In the genomic region with DNA sequence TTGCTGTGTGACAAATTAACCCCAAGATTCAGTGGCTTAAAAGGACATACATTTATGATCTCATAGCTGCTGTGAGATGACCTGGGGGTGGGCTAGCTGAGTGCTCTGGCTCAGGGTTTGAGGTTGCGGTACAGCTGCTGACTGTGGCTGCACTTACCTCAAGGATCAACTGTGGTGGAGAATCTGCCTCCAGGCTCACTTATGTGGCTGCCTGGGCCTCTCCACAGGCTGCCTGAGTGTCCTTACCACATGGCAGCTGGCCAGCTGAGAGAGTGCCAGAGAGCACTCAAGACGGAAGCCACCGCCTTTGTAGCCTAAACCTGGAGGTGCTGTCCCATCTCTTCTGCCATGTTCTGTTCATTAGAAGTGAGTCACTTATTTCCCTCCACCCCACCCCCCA, we compare ENCODE assay signal across 8 cellular contexts. TPM values are rescaled to one million over a fixed set of nuclear protein-coding genes. Genes with fewer than 3 reads are reported as not detected.
A peak's percentile ranks its signal among the peaks of the same experiment; 100 is the strongest.
DNase-seq lines count a peak whose midpoint lies in the region; ATAC-seq and TF ChIP-seq lines count a peak whose summit lies in the region.

No MANE protein-coding gene starts in this region.

- TF ChIP-seq CTCF in MCF 10A (IDR thresholded peaks at IDR 0.05; ENCODE audit: unreplicated experiment), result no peak

- DNase-seq in SIG-M5 treated with dmso at 0.1 percent for 504 hours (lab: John Stamatoyannopoulos, UW; ENCODE audit: unreplicated experiment) (peak; percentile 30), SIG-M5 (lab: John Stamatoyannopoulos, UW) (no peak), NCI-H2171 treated with DMSO at 0.1 percent for 48 hours (lab: John Stamatoyannopoulos, UW) (peak; percentile 41), MCF 10A (ENCODE audit: unreplicated experiment) (peak; percentile 97), occipital lobe (lab: John Stamatoyannopoulos, UW) (no peak), dedifferentiated amniotic fluid mesenchymal stem cell (ENCODE audit: extremely low spot score) (no peak)
- DNase-seq in stimulated activated CD4-positive, alpha-beta T cell treated with anti-CD3 and anti-CD28 coated beads, Interleukin-1b, Interleukin-23, amount 100 ng/mL, for 48 hours, result peak; percentile 67

- POLR2A ChIA-PET in MCF 10A (lab: Yijun Ruan, JAX), result interaction anchor here (0.6 to 3.6 kb wide), 6 partner anchors 12 to 185 kb away, joined by 3 to 28 read pairs (median 4); partner anchors contain the start of gene MRPL24

- H3K9me3 Mint-ChIP-seq in MCF 10A (ENCODE audit: unreplicated experiment), result no peaks in the 10 kb centered on the region

- CTCF ChIA-PET in MCF 10A (lab: Yijun Ruan, JAX), result interaction anchor here (0.6 to 13.9 kb wide), 15 partner anchors 9 to 299 kb away, joined by 3 to 363 read pairs (median 7); partner anchors contain the start of genes ISG20L2, METTL25B and PEAR1

- ATAC-seq in HG03439 (IDR thresholded peaks at IDR 0.05; ENCODE audit: unreplicated experiment), result no peak

- H3K36me3 Mint-ChIP-seq in MCF 10A (ENCODE audit: insufficient read depth, unreplicated experiment), result no peaks in the 10 kb centered on the region

- H3K4me3 Mint-ChIP-seq in MCF 10A (ENCODE audit: unreplicated experiment), result no peak overlapping the region

- H3K27ac Mint-ChIP-seq in MCF 10A (ENCODE audit: low read depth, unreplicated experiment), result no peak overlapping the region

- H3K4me1 Mint-ChIP-seq in MCF 10A (ENCODE audit: insufficient read depth, unreplicated experiment), result peaks cover 33% of the 10 kb centered on the region

- BruUV-seq in MCF 10A (replicated peaks; lab: Mats Ljungman, UMichigan), result no TSS peak

- intact Hi-C loops in MCF 10A (cut with micrococcal nuclease), result loop anchor here (1.0 to 10.0 kb wide), 2 partner anchors 30 to 149 kb away; no protein-coding TSS in a partner anchor

- H3K27me3 Mint-ChIP-seq in MCF 10A (ENCODE audit: insufficient read depth, unreplicated experiment), result peaks cover 66% of the 10 kb centered on the region

RNA-seq across cellular contexts. Expression of gene LRRC71, which starts 5.7 kb away (rescaled TPM):
- total RNA-seq in MCF 10A (2022) (not detected in 2 replicates), occipital lobe (0.16 TPM)

RNA-seq across cellular contexts. Expression of gene PEAR1, which starts 32.7 kb away (rescaled TPM):
- total RNA-seq in MCF 10A (2022), result 6.5 and 8.8 TPM in 2 replicates
- total RNA-seq in occipital lobe, result 0.31 TPM

Comparison
In these comparisons a context has a peak if more than half of its experiments do, and no peak if none do; other contexts are left out.
1. DNase-seq: peak in SIG-M5 treated with dmso at 0.1 percent for 504 hours (single experiment), NCI-H2171 treated with DMSO at 0.1 percent for 48 hours (single experiment), MCF 10A (single experiment) and stimulated activated CD4-positive, alpha-beta T cell treated with anti-CD3 and anti-CD28 coated beads, Interleukin-1b, Interleukin-23, amount 100 ng/mL, for 48 hours (single experiment); none in SIG-M5 (single experiment), occipital lobe (single experiment) and dedifferentiated amniotic fluid mesenchymal stem cell (single experiment).